ENCODE assay signal across 9 cellular contexts in the genomic region with DNA sequence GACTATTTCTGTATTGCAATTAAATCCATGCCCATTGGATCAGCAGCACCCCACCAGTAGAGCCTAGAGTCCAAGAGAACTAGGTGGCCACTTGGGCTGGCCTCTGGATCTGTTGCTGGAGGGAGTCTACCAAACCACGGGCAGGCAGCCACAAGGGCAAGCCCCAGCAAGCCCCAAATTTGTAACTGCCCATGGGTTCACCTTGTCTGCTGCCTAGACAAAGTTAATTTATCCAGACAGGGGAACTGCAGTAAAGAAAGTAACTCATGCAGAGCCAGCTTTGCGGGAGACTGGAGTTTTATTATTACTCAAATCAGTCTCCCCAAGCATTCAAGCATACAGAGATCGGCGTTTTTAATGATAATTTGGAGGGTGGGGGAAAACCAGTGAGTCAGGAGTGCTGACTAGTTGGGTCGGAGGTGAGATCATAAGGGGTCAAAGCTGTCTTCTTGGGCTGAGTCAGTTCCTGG.
A peak's percentile ranks its signal among the peaks of the same experiment; 100 is the strongest.
DNase-seq lines count a peak whose midpoint lies in the region; ATAC-seq lines count a peak whose summit lies in the region.
"Had no signal": no experiment of that assay in that cellular context is flagged by ENCODE, and none has a peak within 500 bp of the region (broad histone marks: within the 10 kb centered on the region; RNA-seq: fewer than 3 reads in every experiment).

No MANE protein-coding gene starts in this region.

- DNase-seq in RPMI7951 (ENCODE audit: low read depth) (peak; percentile 45), DMS 273 treated with DMSO at 0.1 percent for 48 hours (lab: John Stamatoyannopoulos, UW) (no peak), left colon (no peak), occipital lobe (lab: John Stamatoyannopoulos, UW) (no peak), NCI-H1694 treated with DMSO at 0.1 percent for 48 hours (lab: John Stamatoyannopoulos, UW) (no peak)
- peak; percentile 47 to 63 for DNase-seq in stimulated activated CD4-positive, alpha-beta T cell treated with anti-CD3 and anti-CD28 coated beads, Interleukin-15, amount 100 ng/mL, for 48 hours (ENCODE audit: low read depth in 2 of 2)
- DNase-seq: IMR-90 had no signal

- intact Hi-C loops in left colon (cut with DNase I, micrococcal nuclease), result no loop called here

- ATAC-seq in GM18873 (IDR thresholded peaks at IDR 0.05; ENCODE audit: low FRiP score, unreplicated experiment) (peak; percentile 65), HG02610 (IDR thresholded peaks at IDR 0.05; ENCODE audit: unreplicated experiment) (peak; percentile 83), left colon (no peak)

Comparison
In these comparisons a context has a peak if more than half of its experiments do, and no peak if none do; other contexts are left out.
1. DNase-seq: peak in RPMI7951 (single experiment) and stimulated activated CD4-positive, alpha-beta T cell treated with anti-CD3 and anti-CD28 coated beads, Interleukin-15, amount 100 ng/mL, for 48 hours (2 of 2); none in DMS 273 treated with DMSO at 0.1 percent for 48 hours (single experiment), left colon (0 of 2), occipital lobe (single experiment) and NCI-H1694 treated with DMSO at 0.1 percent for 48 hours (single experiment).